ENCODE assay signal across 18 cellular contexts in genomic region chr16:4285167-4285566, GRCh38. TPM values are rescaled to one million over a fixed set of nuclear protein-coding genes. Genes with fewer than 3 reads are reported as not detected.
"Had no signal": no experiment of that assay in that cellular context is flagged by ENCODE, and none has a peak within 500 bp of the region (broad histone marks: within the 10 kb centered on the region; RNA-seq: fewer than 3 reads in every experiment).

No MANE protein-coding gene starts in this region.

- H3K27me3 ChIP-seq: ascending aorta, neutrophil, testis, upper lobe of right lung had no signal

- H3K36me3 ChIP-seq: ascending aorta, esophagus muscularis mucosa, lower lobe of right lung, neutrophil, upper lobe of right lung had no signal

- H3K9me3 ChIP-seq: ascending aorta, esophagus muscularis mucosa, lower lobe of right lung, neutrophil, testis, upper lobe of right lung had no signal

- ATAC-seq: activated naive CD8-positive, alpha-beta T cell treated with anti-CD3 and anti-CD28 coated beads, Interleukin-2, amount 50 U/mL, for 24 hours; lower lobe of right lung; stimulated activated naive CD8-positive, alpha-beta T cell treated with anti-CD3 and anti-CD28 coated beads, Interleukin-15, amount 100 ng/mL, for 72 hours; upper lobe of right lung had no signal

- H3K4me3 ChIP-seq: ascending aorta, esophagus muscularis mucosa, lower lobe of right lung, testis, upper lobe of right lung had no signal

- H3K27ac ChIP-seq: ascending aorta, esophagus muscularis mucosa, lower lobe of right lung, neutrophil, testis, upper lobe of right lung had no signal

- DNase-seq: activated B cell treated with CpG ODN at 0.5 μM for 24 hours; activated CD4-positive, alpha-beta T cell treated with anti-CD3 and anti-CD28 coated beads, Interleukin-2, amount 10 ng/mL, durations not matched to agents 24 days and 14 days; activated naive CD4-positive, alpha-beta T cell treated with Interleukin-2 at 50 U/mL for 16 hours; activated naive CD8-positive, alpha-beta T cell treated with anti-CD3 and anti-CD28 coated beads, Interleukin-2, amount 50 U/mL, for 24 hours; left cardiac atrium; lower lobe of right lung; midbrain; retina; stimulated activated CD4-positive, alpha-beta T cell treated with anti-CD3 and anti-CD28 coated beads, Interleukin-15, amount 100 ng/mL, for 24 hours; stimulated activated CD4-positive, alpha-beta T cell treated with anti-CD3 and anti-CD28 coated beads, Interleukin-4, amount 100 ng/mL, for 4 hours; stimulated activated naive CD8-positive, alpha-beta T cell treated with anti-CD3 and anti-CD28 coated beads, Interleukin-15, amount 100 ng/mL, for 72 hours; testis; upper lobe of right lung had no signal

RNA-seq across cellular contexts. Expression of gene GLIS2, which starts 30.7 kb away (rescaled TPM):
- total RNA-seq: activated B cell treated with CpG ODN at 0.5 μM for 24 hours had no signal

RNA-seq across cellular contexts. Expression of gene SRL, which starts 43.3 kb away (rescaled TPM):
- total RNA-seq: activated B cell treated with CpG ODN at 0.5 μM for 24 hours; activated CD4-positive, alpha-beta T cell treated with anti-CD3 and anti-CD28 coated beads, Interleukin-2, amount 10 ng/mL, durations not matched to agents 24 days and 14 days; activated T-helper 1 cell treated with anti-CD3 and anti-CD28 coated beads, Interleukin-12 subunit alpha, Interleukin-12 subunit beta, Interleukin-2, Interleukin-4 antibody, amounts not matched to agents 30 ng/mL and 10 ng/mL and 1 ng/mL, durations not matched to agents 14 hours and 24 hours and 36 hours; bronchial epithelial cell had no signal
